In genomic region chr7:158029431-158029938, GRCh38 we compare ENCODE assay signal across 18 cellular contexts.
DNase-seq lines count a peak whose midpoint lies in the region; ATAC-seq, FAIRE-seq and TF ChIP-seq lines count a peak whose summit lies in the region.
"Had no signal": no experiment of that assay in that cellular context is flagged by ENCODE, and none has a peak within 500 bp of the region (broad histone marks: within the 10 kb centered on the region; RNA-seq: fewer than 3 reads in every experiment).

No MANE protein-coding gene starts in this region.

- in situ Hi-C loops in HepG2 (cut with HindIII; ENCODE audit: extremely low pct_ligation_motif_present, low pct_unique_long_range_greater_than_20kb) = no loop called here
- in situ Hi-C loops in GM13976 (cut with MboI; ENCODE audit: low sequenced_read_pairs, unreplicated experiment) = no loop called here

- peak; percentile 53 for ATAC-seq in HepG2
- ATAC-seq in right lobe of liver = no peak
- ATAC-seq in GM21447 (IDR thresholded peaks at IDR 0.05; ENCODE audit: unreplicated experiment) = no peak
- ATAC-seq: PC-3 had no signal

- H3K4me1 ChIP-seq in HepG2 (ENCODE audit: insufficient read depth, low read length) = peaks cover 48% of the 10 kb centered on the region
- H3K4me1 ChIP-seq in right lobe of liver = no peaks in the 10 kb centered on the region
- H3K4me1 ChIP-seq: Caco-2, HAP-1 had no signal

- intact Hi-C loops in HepG2 (cut with micrococcal nuclease; ENCODE audit: unreplicated experiment) = no loop called here
- intact Hi-C loops in right lobe of liver (cut with DNase I) = no loop called here

- H4K20me1 ChIP-seq in HepG2 (ENCODE audit: insufficient read depth, low read length) (peaks cover 12% of the 10 kb centered on the region; the same call in 1 of the 2 replicates), neural cell (ENCODE audit: insufficient read depth) (no peaks in the 10 kb centered on the region)

- H3K4me2 ChIP-seq in HepG2 (ENCODE audit: low read depth, low read length) = peak overlapping the region; percentile 62
- H3K4me2 ChIP-seq in neural cell (ENCODE audit: low read length) = no peak overlapping the region

- POLR2A ChIA-PET in HepG2 (lab: Yijun Ruan, JAX) = no interaction called here

- H3K4me3 ChIP-seq in HepG2 (replicated peaks in 1 of 3; ENCODE audit: insufficient read depth in 1 of 3, low read depth in 2 of 3, low read length in 3 of 3) (peak overlapping the region in 1 of 3 experiments; percentile 24; a peak in 1 of 6 replicates), right lobe of liver (no peak overlapping the region), neural cell (ENCODE audit: low read length) (no peak overlapping the region)
- H3K4me3 ChIP-seq: HAP-1, K562 had no signal

- no TSS peak for BruUV-seq in HepG2 (replicated peaks; lab: Mats Ljungman, UMichigan)

- WGBS in HepG2 (ENCODE audit: low lambda C conversion rate) = 3% methylated on average over 3 of the region's 6 CpGs
- WGBS in right lobe of liver (ENCODE audit: insufficient coverage, low coverage, low lambda C conversion rate, missing lambda C conversion rate) = 36% methylated on average over 6 of the region's 6 CpGs

- TF ChIP-seq EP300 in HepG2 (IDR thresholded peaks at IDR 0.05; ENCODE audit: low read depth in 2 of 2, low read length in 2 of 2) (no peak), HepG2 (CRISPR knock-in tag; IDR thresholded peaks at IDR 0.05; ENCODE audit: borderline replicate concordance) (no peak), neural cell (conservative IDR thresholded peaks at IDR 0.05; ENCODE audit: poor library complexity, severe bottlenecking) (no peak)

- no peaks in the 10 kb centered on the region for H3K9me3 ChIP-seq in HepG2 (ENCODE audit: low read length)
- H3K9me3 ChIP-seq in right lobe of liver = no peaks in the 10 kb centered on the region
- no peaks in the 10 kb centered on the region for H3K9me3 ChIP-seq in neural cell (ENCODE audit: low read length)
- H3K9me3 ChIP-seq: Caco-2, HAP-1 had no signal

- DNase-seq in HepG2 (ENCODE audit: low spot score) (no peak), right lobe of liver (no peak), GM13976 (ENCODE audit: low spot score) (no peak)
- no peak for DNase-seq in activated naive CD4-positive, alpha-beta T cell treated with anti-CD3 and anti-CD28 coated beads, Interleukin-2, amount 50 U/mL, for 16 hours
- DNase-seq: ACHN, AML-193, Caco-2, DMS79 treated with DMSO at 0.1 percent for 48 hours, NCI-H2081, NCI-H524 treated with DMSO at 0.1 percent for 48 hours, PC-3, SW 1271 had no signal

- no peaks in the 10 kb centered on the region for H3K79me2 ChIP-seq in HepG2 (ENCODE audit: insufficient read depth, low read length)
- H3K79me2 ChIP-seq in neural cell (replicated peaks; ENCODE audit: insufficient read depth, low read length) = no peaks in the 10 kb centered on the region

- H3F3A ChIP-seq in neural cell (ENCODE audit: insufficient read depth, low read length, poor library complexity, severe bottlenecking) = peaks cover 4% of the 10 kb centered on the region

- TF ChIP-seq RAD21 in HepG2 (CRISPR knock-in tag; IDR thresholded peaks at IDR 0.05) (no peak), neural cell (conservative IDR thresholded peaks at IDR 0.05) (no peak)

- no peak overlapping the region for H2AFZ ChIP-seq in HepG2 (ENCODE audit: low read length)
- H2AFZ ChIP-seq in neural cell (ENCODE audit: low read depth, low read length) = no peak overlapping the region

- H3K9ac ChIP-seq in HepG2 (ENCODE audit: insufficient read depth, low read depth, low read length) (no peak overlapping the region), neural cell (ENCODE audit: low read length) (peak overlapping the region; percentile 26)

- H3K36me3 ChIP-seq in HepG2 (replicated peaks in 1 of 2; ENCODE audit: control insufficient read depth in 1 of 2, insufficient read depth in 2 of 2, low read length in 2 of 2) (no peaks in the 10 kb centered on the region), right lobe of liver (no peaks in the 10 kb centered on the region), neural cell (ENCODE audit: insufficient read depth, low read length) (no peaks in the 10 kb centered on the region)
- H3K36me3 ChIP-seq: HAP-1 had no signal

- TF ChIP-seq CTCF in HepG2 (CRISPR knock-in tag; IDR thresholded peaks at IDR 0.05) = no peak
- no peak for TF ChIP-seq CTCF in right lobe of liver (IDR thresholded peaks at IDR 0.05)
- TF ChIP-seq CTCF in VCaP (conservative IDR thresholded peaks at IDR 0.05) = no peak
- TF ChIP-seq CTCF in neural cell (IDR thresholded peaks at IDR 0.05; ENCODE audit: poor library complexity, severe bottlenecking) = no peak
- no peak for TF ChIP-seq CTCF in GM13976 (IDR thresholded peaks at IDR 0.05; ENCODE audit: borderline replicate concordance, control extremely low read depth, extremely low read depth, insufficient read depth, missing control alignments)

- TF ChIP-seq POLR2A in HepG2 (IDR thresholded peaks at IDR 0.05; ENCODE audit: insufficient read depth in 1 of 2, low read depth in 2 of 2, low read length in 2 of 2) = no peak
- no peak for TF ChIP-seq POLR2A in right lobe of liver (IDR thresholded peaks at IDR 0.05)

- CTCF ChIA-PET in HepG2 (lab: Yijun Ruan, JAX; ENCODE audit: low intra/inter-chr PET ratio, low total read pairs) = no interaction called here

- peaks cover 0 to 3% of the 10 kb centered on the region in 2 experiments; a peak in 1 of 5 replicates for H3K27me3 ChIP-seq in HepG2 (ENCODE audit: control insufficient read depth in 1 of 2, insufficient read depth in 2 of 2, low read length in 2 of 2)
- H3K27me3 ChIP-seq in right lobe of liver = no peaks in the 10 kb centered on the region
- no peaks in the 10 kb centered on the region for H3K27me3 ChIP-seq in neural cell (ENCODE audit: insufficient read depth, low read depth, low read length)

- H3K27ac ChIP-seq in HepG2 (ENCODE audit: extremely low read length, insufficient read depth, low read length) (peak overlapping the region; percentile 65), right lobe of liver (no peak overlapping the region), VCaP (peak overlapping the region; percentile 68), neural cell (ENCODE audit: low read length) (no peak overlapping the region)
- H3K27ac ChIP-seq: RWPE1 had no signal

- peak; percentile 61 for FAIRE-seq in HepG2 (lab: Jason Lieb, UNC)
- FAIRE-seq: K562 had no signal

- no peaks in the 10 kb centered on the region for H3K9me2 ChIP-seq in neural cell (ENCODE audit: insufficient read depth, low read length)

TF ChIP-seq in HepG2, 621 proteins besides CTCF, POLR2A, EP300 and RAD21 (continues in another document):
- TF ChIP-seq NFATC3 (CRISPR knock-in tag; IDR thresholded peaks at IDR 0.05) (no peak), KDM1A (CRISPR knock-in tag; IDR thresholded peaks at IDR 0.05) (no peak), ZNF484 (CRISPR knock-in tag; IDR thresholded peaks at IDR 0.05; ENCODE audit: borderline replicate concordance, low read depth) (no peak), MNT (IDR thresholded peaks at IDR 0.05) (0 out of 2 replicates have a peak, but pooled peaks have one; percentile 17), FOSL1 (CRISPR knock-in tag; IDR thresholded peaks at IDR 0.05; ENCODE audit: borderline replicate concordance) (no peak)

TF ChIP-seq in neural cell, 6 proteins besides CTCF, POLR2A, EP300 and RAD21:
- TF ChIP-seq SMC3 (conservative IDR thresholded peaks at IDR 0.05; ENCODE audit: poor library complexity) = no peak
- no peak for TF ChIP-seq EZH2 (IDR thresholded peaks at IDR 0.05; ENCODE audit: borderline replicate concordance, insufficient read depth, low read length, poor library complexity, severe bottlenecking)
- TF ChIP-seq POLR2AphosphoS5 (IDR thresholded peaks at IDR 0.05) = peak; percentile 11

Comparison
In these comparisons a context has a peak if more than half of its experiments do, and no peak if none do; other contexts are left out.
1. H3K27ac ChIP-seq: peak in HepG2 (single experiment) and VCaP (single experiment); none in right lobe of liver (0 of 3) and neural cell (single experiment).